29 cellular contexts compared by ENCODE assay signal in genomic region chr10:5229019-5229418, GRCh38. TPM values are rescaled to one million over a fixed set of nuclear protein-coding genes. Genes with fewer than 3 reads are reported as not detected.
DNase-seq lines count a peak whose midpoint lies in the region; ATAC-seq and TF ChIP-seq lines count a peak whose summit lies in the region.
"Had no signal": no experiment of that assay in that cellular context is flagged by ENCODE, and none has a peak within 500 bp of the region (broad histone marks: within the 10 kb centered on the region; RNA-seq: fewer than 3 reads in every experiment).

No MANE protein-coding gene starts in this region.

- TF ChIP-seq POLR2A in thyroid gland (IDR thresholded peaks at IDR 0.05) = no peak

- no peak overlapping the region for H4K91ac ChIP-seq in neuronal stem cell (ENCODE audit: low read depth, low read length, poor library complexity)

- H3K4me1 Mint-ChIP-seq in WTC11 = no peaks in the 10 kb centered on the region
- H3K4me1 Mint-ChIP-seq: CD4-positive, alpha-beta memory T cell; CD4-positive, CD25-positive, alpha-beta regulatory T cell; CD8-positive, alpha-beta memory T cell had no signal

- no peak overlapping the region for H3K27ac Mint-ChIP-seq in WTC11
- H3K27ac Mint-ChIP-seq: CD14-positive monocyte; CD4-positive, alpha-beta memory T cell; CD4-positive, CD25-positive, alpha-beta regulatory T cell; CD8-positive, alpha-beta memory T cell had no signal

- H2BK120ac ChIP-seq in neuronal stem cell (ENCODE audit: low read depth, low read length) = no peak overlapping the region

- H2AK5ac ChIP-seq in neuronal stem cell (ENCODE audit: low read depth, low read length) = no peak overlapping the region

- H3K27me3 ChIP-seq in right cardiac atrium (ENCODE audit: control insufficient read depth, insufficient read depth) (no peaks in the 10 kb centered on the region), right atrium auricular region (no peaks in the 10 kb centered on the region), H7 (ENCODE audit: control insufficient read depth, insufficient read depth, low read length) (no peaks in the 10 kb centered on the region), neuronal stem cell (ENCODE audit: control insufficient read depth in 3 of 3, insufficient read depth in 3 of 3, low read depth in 1 of 3, low read length in 3 of 3) (no peaks in the 10 kb centered on the region), thyroid gland (no peaks in the 10 kb centered on the region)
- H3K27me3 ChIP-seq: BE2C, BLaER1 had no signal

- no peak overlapping the region for H2AFZ ChIP-seq in neuronal stem cell (ENCODE audit: low read length)

- H2BK12ac ChIP-seq in neuronal stem cell (ENCODE audit: low read length) = no peak overlapping the region

- no peak overlapping the region for H3K18ac ChIP-seq in neuronal stem cell (ENCODE audit: low read length)

- WGBS in right cardiac atrium = 85% methylated on average over 8 of the region's 8 CpGs
- WGBS in neuronal stem cell (ENCODE audit: extremely low coverage in 2 of 2, insufficient read length in 2 of 2, insufficient replicate concordance in 1 of 2), 2 donors = no CpG with 5 or more reads among the region's 8 CpGs
- 84 to 85% methylated on average over 8 of the region's 8 CpGs for WGBS in thyroid gland, 2 donors

- H3K36me3 ChIP-seq in right atrium auricular region (no peaks in the 10 kb centered on the region), H7 (replicated peaks; ENCODE audit: control insufficient read depth, insufficient read depth, low read length) (no peaks in the 10 kb centered on the region), neuronal stem cell (replicated peaks in 1 of 2; ENCODE audit: control insufficient read depth in 2 of 2, insufficient read depth in 2 of 2, low read length in 2 of 2) (no peaks in the 10 kb centered on the region), thyroid gland (no peaks in the 10 kb centered on the region)
- H3K36me3 ChIP-seq: BE2C, BLaER1 had no signal

- H3K4ac ChIP-seq in neuronal stem cell (ENCODE audit: low read length) = no peak overlapping the region

- no peak overlapping the region for H3K4me2 ChIP-seq in neuronal stem cell (ENCODE audit: insufficient read depth, low read length, poor library complexity, severe bottlenecking)
- H3K4me2 ChIP-seq: BLaER1 had no signal

- H3K4me3 Mint-ChIP-seq in WTC11 = no peak overlapping the region
- H3K4me3 Mint-ChIP-seq: CD14-positive monocyte; CD4-positive, alpha-beta memory T cell; CD4-positive, CD25-positive, alpha-beta regulatory T cell; CD8-positive, alpha-beta memory T cell had no signal

- DNase-seq in right cardiac atrium = peak in 2 of 3 donors; percentile 24 to 55
- no peak for DNase-seq in right atrium auricular region (ENCODE audit: low spot score)
- DNase-seq in H7 = peak; percentile 16
- no peak for DNase-seq in WTC11 (ENCODE audit: low spot score)
- DNase-seq in neuronal stem cell (ENCODE audit: low spot score) = no peak
- DNase-seq in occipital lobe (lab: John Stamatoyannopoulos, UW) = no peak
- no peak for DNase-seq in thyroid gland
- DNase-seq: 8988T; ACHN; BE2C; C1 segment of cervical spinal cord; CD4-positive, alpha-beta memory T cell; CD4-positive, CD25-positive, alpha-beta regulatory T cell; CD8-positive, alpha-beta memory T cell; COR-L47; DMS 273 treated with DMSO at 0.1 percent for 48 hours; DMS153; DMS53; DMS79; DND-41; EL; GDM1 had no signal

- H3K4me1 ChIP-seq in right cardiac atrium (ENCODE audit: control insufficient read depth, insufficient read depth, low read length) (no peaks in the 10 kb centered on the region), right atrium auricular region (no peaks in the 10 kb centered on the region), neuronal stem cell (ENCODE audit: control insufficient read depth in 2 of 2, insufficient read depth in 1 of 2, low read depth in 1 of 2, low read length in 2 of 2) (no peaks in the 10 kb centered on the region), thyroid gland (no peaks in the 10 kb centered on the region)
- H3K4me1 ChIP-seq: BE2C, BLaER1 had no signal

- no peak overlapping the region for H3K9ac ChIP-seq in neuronal stem cell (ENCODE audit: low read depth, low read length, poor library complexity)
- H3K9ac ChIP-seq: BLaER1 had no signal

- peaks cover 3% of the 10 kb centered on the region for H3K36me3 Mint-ChIP-seq in WTC11
- H3K36me3 Mint-ChIP-seq: CD14-positive monocyte; CD4-positive, CD25-positive, alpha-beta regulatory T cell had no signal

- ATAC-seq in right cardiac atrium (no peak), WTC11 (peak; percentile 34; the same call in 1 of the 2 replicates)
- ATAC-seq: GM12878 had no signal

- no peaks in the 10 kb centered on the region for H3K9me3 ChIP-seq in right cardiac atrium (ENCODE audit: control insufficient read depth, low read length)
- H3K9me3 ChIP-seq in right atrium auricular region = no peaks in the 10 kb centered on the region
- no peaks in the 10 kb centered on the region for H3K9me3 ChIP-seq in neuronal stem cell (replicated peaks in 1 of 2; ENCODE audit: control insufficient read depth in 2 of 2, insufficient read depth in 1 of 2, low read depth in 1 of 2, low read length in 2 of 2)
- no peaks in the 10 kb centered on the region for H3K9me3 ChIP-seq in thyroid gland
- H3K9me3 ChIP-seq: BE2C had no signal

- no peak overlapping the region for H3K27ac ChIP-seq in right cardiac atrium (ENCODE audit: low read length)
- H3K27ac ChIP-seq in right atrium auricular region = no peak overlapping the region
- H3K27ac ChIP-seq in neuronal stem cell (replicated peaks; ENCODE audit: low read length) = no peak overlapping the region
- H3K27ac ChIP-seq in thyroid gland = no peak overlapping the region
- H3K27ac ChIP-seq: BLaER1 had no signal

- intact Hi-C loops in right cardiac atrium (cut with DNase I) (no loop called here), thyroid gland (cut with DNase I) (no loop called here)

- H3K4me3 ChIP-seq in right cardiac atrium (ENCODE audit: low read length) = no peak overlapping the region
- no peak overlapping the region for H3K4me3 ChIP-seq in right atrium auricular region
- no peak overlapping the region for H3K4me3 ChIP-seq in H7 (ENCODE audit: insufficient read depth, low read depth, low read length)
- no peak overlapping the region for H3K4me3 ChIP-seq in neuronal stem cell (ENCODE audit: low read length in 2 of 2)
- H3K4me3 ChIP-seq in thyroid gland (replicated peaks in 1 of 3) = no peak overlapping the region
- H3K4me3 ChIP-seq: BLaER1, GM12878 had no signal

- no peak for TF ChIP-seq CTCF in right atrium auricular region (IDR thresholded peaks at IDR 0.05)
- TF ChIP-seq CTCF in WTC11 (IDR thresholded peaks at IDR 0.05) = no peak
- no peak for TF ChIP-seq CTCF in thyroid gland (IDR thresholded peaks at IDR 0.05)

- POLR2A ChIA-PET in WTC11 (lab: Charles Lee) = no interaction called here

- H2BK15ac ChIP-seq in neuronal stem cell (ENCODE audit: low read length) = no peak overlapping the region

- H3K79me1 ChIP-seq in neuronal stem cell (ENCODE audit: low read depth, low read length) = no peaks in the 10 kb centered on the region

- H3K23ac ChIP-seq in neuronal stem cell (ENCODE audit: low read depth, low read length, poor library complexity) = no peak overlapping the region

- CTCF ChIA-PET in WTC11 (lab: Charles Lee) = no interaction called here

- peak overlapping the region; percentile 49 for H3K14ac ChIP-seq in neuronal stem cell (ENCODE audit: low read length)

- H4K8ac ChIP-seq in neuronal stem cell (ENCODE audit: low read depth, low read length) = no peak overlapping the region

- H3K9me3 Mint-ChIP-seq in WTC11 = peaks cover 24% of the 10 kb centered on the region

- H2BK5ac ChIP-seq in neuronal stem cell (ENCODE audit: low read length) = no peak overlapping the region

- H3K27me3 Mint-ChIP-seq in WTC11 (ENCODE audit: low read depth) = no peaks in the 10 kb centered on the region
- H3K27me3 Mint-ChIP-seq: CD4-positive, alpha-beta memory T cell; CD4-positive, CD25-positive, alpha-beta regulatory T cell; CD8-positive, alpha-beta memory T cell had no signal

TF ChIP-seq in WTC11, 78 proteins besides CTCF, POLR2A, EP300 and RAD21:
- TF ChIP-seq ETV6 (CRISPR knock-in tag; IDR thresholded peaks at IDR 0.05) (no peak), HMGXB4 (CRISPR knock-in tag; IDR thresholded peaks at IDR 0.05) (no peak), NFE2L1 (CRISPR knock-in tag; IDR thresholded peaks at IDR 0.05) (no peak), MXD4 (CRISPR knock-in tag; IDR thresholded peaks at IDR 0.05; ENCODE audit: borderline replicate concordance) (no peak), MAX (CRISPR knock-in tag; IDR thresholded peaks at IDR 0.05) (no peak), ZNF396 (CRISPR knock-in tag; IDR thresholded peaks at IDR 0.05; ENCODE audit: borderline replicate concordance) (no peak), NFATC4 (CRISPR knock-in tag; IDR thresholded peaks at IDR 0.05) (no peak)

RNA-seq across cellular contexts. Expression of gene AKR1C4, which starts 32.4 kb away (rescaled TPM):
- not detected for total RNA-seq in right cardiac atrium
- not detected for polyA plus RNA-seq in right cardiac atrium
- total RNA-seq in right atrium auricular region = not detected
- not detected in 2 replicates for total RNA-seq in H7 (2014; rRNA removed; shearing (Covaris generic))
- total RNA-seq in WTC11 (2021) = not detected in 3 replicates
- not detected for polyA plus RNA-seq in neuronal stem cell (2013, experiment 1 of 2)
- polyA plus RNA-seq in neuronal stem cell (2013, experiment 2 of 2) = not detected
- not detected for total RNA-seq in occipital lobe
- not detected for total RNA-seq in thyroid gland
- total RNA-seq: A673; CD4-positive, alpha-beta memory T cell; CD4-positive, CD25-positive, alpha-beta regulatory T cell; CD8-positive, alpha-beta memory T cell; Daoy; G401; GM12878 had no signal
- polyA plus RNA-seq: AG04450; CD14-positive monocyte; CD4-positive, alpha-beta memory T cell; CD4-positive, CD25-positive, alpha-beta regulatory T cell; CD8-positive, alpha-beta memory T cell had no signal

RNA-seq across cellular contexts. Expression of gene AKR1C8, which starts 44.1 kb away (rescaled TPM):
- under 1 TPM in 3 of 4 donors, not detected in 1; 0.21 to 0.63 (median 0.31) TPM for total RNA-seq in right cardiac atrium
- polyA plus RNA-seq in right cardiac atrium = 0.32 TPM
- total RNA-seq in right atrium auricular region = not detected
- not detected in 2 replicates for total RNA-seq in H7 (2014; rRNA removed; shearing (Covaris generic))
- not detected in 3 replicates for total RNA-seq in WTC11 (2021)
- not detected for polyA plus RNA-seq in neuronal stem cell (2013, experiment 1 of 2)
- not detected for polyA plus RNA-seq in neuronal stem cell (2013, experiment 2 of 2)
- 0.78 TPM for total RNA-seq in occipital lobe
- not detected for total RNA-seq in thyroid gland
- total RNA-seq: Daoy, G401, GM12878 had no signal
- polyA plus RNA-seq: AG04450; CD14-positive monocyte; CD4-positive, alpha-beta memory T cell; CD8-positive, alpha-beta memory T cell had no signal

Comparison
In these comparisons a context has a peak if more than half of its experiments do, and no peak if none do; other contexts are left out.
1. DNase-seq: peak in right cardiac atrium (2 of 3) and H7 (single experiment); none in right atrium auricular region (single experiment), WTC11 (single experiment), neuronal stem cell (single experiment), occipital lobe (single experiment) and thyroid gland (0 of 2).